Comparison of ENCODE assay signal across 8 cellular contexts in genomic region chr6:27518881-27519795, GRCh38. TPM values are rescaled to one million over a fixed set of nuclear protein-coding genes. Genes with fewer than 3 reads are reported as not detected.
DNase-seq lines count a peak whose midpoint lies in the region; ATAC-seq, FAIRE-seq and TF ChIP-seq lines count a peak whose summit lies in the region.

No MANE protein-coding gene starts in this region.

- POLR2A ChIA-PET in activated CD4-positive, alpha-beta memory T cell treated with anti-CD3 and anti-CD28 coated beads, Interleukin-2, amount 10 ng/mL, durations not matched to agents 7 days and 5 days (lab: Charles Lee), result interaction anchor here (0.6 to 2.0 kb wide), 8 partner anchors 11 to 233 kb away, joined by 3 to 8 read pairs (median 4); partner anchors contain the start of gene ZNF184
- POLR2A ChIA-PET in H1 (lab: Charles Lee; ENCODE audit: partially characterized antibody), result interaction anchor here (0.6 to 2.0 kb wide), 5 partner anchors 12 to 297 kb away, joined by 3 to 8 read pairs (median 5); a partner anchor contains a TSS

- CTCF ChIA-PET in activated CD4-positive, alpha-beta memory T cell treated with anti-CD3 and anti-CD28 coated beads, Interleukin-2, amount 10 ng/mL, durations not matched to agents 7 days and 5 days (lab: Charles Lee), result interaction anchor here (0.7 to 3.4 kb wide), 18 partner anchors 10 to 360 kb away, joined by 3 to 23 read pairs (median 4); no protein-coding TSS in a partner anchor
- CTCF ChIA-PET in H1 (lab: Charles Lee; ENCODE audit: partially characterized antibody), result interaction anchor here (0.6 to 5.0 kb wide), 40 partner anchors 8 to 1332 kb away, joined by 3 to 45 read pairs (median 4); partner anchors contain the start of gene POM121L2

- TF ChIP-seq EP300 in H1 (IDR thresholded peaks at IDR 0.05; ENCODE audit: borderline replicate concordance in 1 of 2, low read depth in 2 of 2, low read length in 2 of 2), result no peak

- H3K27me3 Mint-ChIP-seq in activated CD4-positive, alpha-beta memory T cell treated with anti-CD3 and anti-CD28 coated beads, Interleukin-2, amount 10 ng/mL, durations not matched to agents 7 days and 5 days, result peaks cover 31% of the 10 kb centered on the region
- peaks cover 12% of the 10 kb centered on the region for H3K27me3 Mint-ChIP-seq in memory B cell

- ATAC-seq in GM18907 (IDR thresholded peaks at IDR 0.05; ENCODE audit: unreplicated experiment) (peak; percentile 68), HG03439 (IDR thresholded peaks at IDR 0.05; ENCODE audit: unreplicated experiment) (peak; percentile 78), memory B cell (ENCODE audit: low read depth) (peak; percentile 73)

- TF ChIP-seq CTCF in AG10803 (conservative IDR thresholded peaks at IDR 0.05; ENCODE audit: low read length) (peak; percentile 87), H1 (IDR thresholded peaks at IDR 0.05; ENCODE audit: control extremely low read depth in 1 of 3, insufficient read depth in 1 of 3, low read depth in 1 of 3, low read length in 3 of 3) (peak; percentile 5 to 65 (median 57))

- no peaks in the 10 kb centered on the region for H3K9me3 ChIP-seq in H1 (ENCODE audit: insufficient read depth in 2 of 2, low read depth in 1 of 2, low read length in 1 of 2)

- no peaks in the 10 kb centered on the region for H3K79me2 ChIP-seq in H1 (ENCODE audit: control insufficient read depth in 1 of 2, insufficient read depth in 2 of 2, low read length in 2 of 2)

- H3K23me2 ChIP-seq in H1 (ENCODE audit: low read depth, low read length), result peaks cover 5% of the 10 kb centered on the region; the same call in 1 of the 2 replicates

- no peaks in the 10 kb centered on the region for H4K20me1 ChIP-seq in H1 (replicated peaks in 1 of 2; ENCODE audit: control insufficient read depth in 1 of 2, insufficient read depth in 2 of 2, low read length in 2 of 2)

- no peaks in the 10 kb centered on the region for H3K9me3 Mint-ChIP-seq in activated CD4-positive, alpha-beta memory T cell treated with anti-CD3 and anti-CD28 coated beads, Interleukin-2, amount 10 ng/mL, durations not matched to agents 7 days and 5 days
- H3K9me3 Mint-ChIP-seq in memory B cell, result no peaks in the 10 kb centered on the region

- 0 out of 2 replicates have a peak overlapping the region, but pooled peaks have one; percentile 92 for H2BK15ac ChIP-seq in H1 (ENCODE audit: low read length)

- H2AK5ac ChIP-seq in H1 (ENCODE audit: low read depth, low read length), result no peak overlapping the region

- no peaks in the 10 kb centered on the region for H3K79me1 ChIP-seq in H1 (ENCODE audit: low read depth, low read length)

- H3K4me3 Mint-ChIP-seq in activated CD4-positive, alpha-beta memory T cell treated with anti-CD3 and anti-CD28 coated beads, Interleukin-2, amount 10 ng/mL, durations not matched to agents 7 days and 5 days, result peak overlapping the region; percentile 82
- H3K4me3 Mint-ChIP-seq in memory B cell, result peak overlapping the region; percentile 96

- FAIRE-seq in H1 (lab: Jason Lieb, UNC), result peak; percentile 98

- no peak overlapping the region for H3K23ac ChIP-seq in H1 (ENCODE audit: insufficient read length)

- no peaks in the 10 kb centered on the region for H3K4me1 ChIP-seq in H1 (replicated peaks in 1 of 4; ENCODE audit: control insufficient read depth in 3 of 4, insufficient read depth in 4 of 4, low read length in 3 of 4)

- no peak overlapping the region for H4K91ac ChIP-seq in H1 (replicated peaks; ENCODE audit: insufficient read length, low read length)

- peak overlapping the region in 3 of 4 experiments; percentile 60 to 69 (median 68); a peak in 5 of 7 replicates for H3K9ac ChIP-seq in H1 (replicated peaks in 1 of 4; ENCODE audit: extremely low read depth in 1 of 4, low read depth in 3 of 4, low read length in 3 of 4)

- peak overlapping the region; percentile 99 for H2AFZ ChIP-seq in H1 (ENCODE audit: low read length)

- no peak overlapping the region for H4K5ac ChIP-seq in H1 (ENCODE audit: insufficient read length, low read depth, low read length)

- peaks cover 24% of the 10 kb centered on the region for H3K4me1 Mint-ChIP-seq in activated CD4-positive, alpha-beta memory T cell treated with anti-CD3 and anti-CD28 coated beads, Interleukin-2, amount 10 ng/mL, durations not matched to agents 7 days and 5 days
- peaks cover 11% of the 10 kb centered on the region for H3K4me1 Mint-ChIP-seq in memory B cell

- peak overlapping the region; percentile 90 for H3K4me3 ChIP-seq in AG10803 (ENCODE audit: low read length)
- H3K4me3 ChIP-seq in H1 (ENCODE audit: extremely low read depth in 1 of 4, insufficient read depth in 2 of 4, low read depth in 3 of 4, low read length in 4 of 4), result peak overlapping the region; percentile 75 to 99 (median 96)

- no peak overlapping the region for H2BK5ac ChIP-seq in H1 (ENCODE audit: low read depth, low read length)

- no peak overlapping the region for H3K27ac ChIP-seq in H1 (ENCODE audit: low read depth, low read length)

- no peak overlapping the region for H2BK20ac ChIP-seq in H1 (ENCODE audit: low read length)

- peak; percentile 41 to 57 for TF ChIP-seq RAD21 in H1 (IDR thresholded peaks at IDR 0.05 in 1 of 2, conservative IDR thresholded peaks at IDR 0.05 in 1 of 2; ENCODE audit: low read depth in 2 of 2, low read length in 2 of 2)

- DNase-seq in AG10803 (ENCODE audit: low read depth) (peak; percentile 87), NCI-H748 (lab: John Stamatoyannopoulos, UW; ENCODE audit: unreplicated experiment) (peak; percentile 93), H1 (ENCODE audit: low read depth in 1 of 2, low spot score in 2 of 2) (peak in 1 of 2 experiments; percentile 83), memory B cell (ENCODE audit: low spot score in 2 of 2) (peak; percentile 54 to 60)
- peak; percentile 52 for DNase-seq in activated CD4-positive, alpha-beta memory T cell treated with anti-CD3 and anti-CD28 coated beads, Interleukin-2, amount 10 ng/mL, durations not matched to agents 7 days and 5 days
- DNase-seq in stimulated activated CD8-positive, alpha-beta memory T cell treated with anti-CD3 and anti-CD28 coated beads, Interleukin-12 subunit alpha, Interleukin-12 subunit beta, amount 100 ng/mL, for 4 hours (ENCODE audit: low read depth), result peak; percentile 22

- peak overlapping the region; percentile 72 for H3K27ac Mint-ChIP-seq in activated CD4-positive, alpha-beta memory T cell treated with anti-CD3 and anti-CD28 coated beads, Interleukin-2, amount 10 ng/mL, durations not matched to agents 7 days and 5 days
- H3K27ac Mint-ChIP-seq in memory B cell, result peak overlapping the region; percentile 94

- no peak overlapping the region for H3K4ac ChIP-seq in H1 (replicated peaks; ENCODE audit: insufficient read length, low read depth, low read length)

- peaks cover 3 to 8% (median 7%) of the 10 kb centered on the region in 4 experiments; a peak in 6 of 7 replicates for H3K27me3 ChIP-seq in H1 (replicated peaks in 1 of 4; ENCODE audit: control insufficient read depth in 3 of 4, extremely low read depth in 1 of 4, insufficient read depth in 3 of 4, low read length in 3 of 4)

- H2BK12ac ChIP-seq in H1 (ENCODE audit: low read depth, low read length), result no peak overlapping the region

- no peaks in the 10 kb centered on the region for H3K36me3 ChIP-seq in H1 (ENCODE audit: control insufficient read depth in 2 of 4, insufficient read depth in 4 of 4, low read length in 3 of 4)

- H3K18ac ChIP-seq in H1 (ENCODE audit: extremely low read depth, low read length), result 0 out of 2 replicates have a peak overlapping the region, but pooled peaks have one; percentile 55

- H2BK120ac ChIP-seq in H1 (replicated peaks; ENCODE audit: low read depth, low read length), result no peak overlapping the region

- no peak overlapping the region for H3K14ac ChIP-seq in H1 (ENCODE audit: insufficient read length)

- 2% methylated on average over 42 of the region's 42 CpGs; no CpG with 5 or more reads in 1 of the 2 experiments for WGBS in H1 (ENCODE audit: extremely low coverage in 1 of 2, insufficient coverage in 1 of 2, insufficient read length in 1 of 2, insufficient replicate concordance in 2 of 2, low coverage in 1 of 2, low lambda C conversion rate in 2 of 2, missing lambda C conversion rate in 1 of 2), 2 experiments

- peak overlapping the region; percentile 8 to 57 for H3K4me2 ChIP-seq in H1 (ENCODE audit: insufficient read depth in 1 of 2, low read depth in 2 of 2, low read length in 2 of 2)

- no peaks in the 10 kb centered on the region for H3K36me3 Mint-ChIP-seq in activated CD4-positive, alpha-beta memory T cell treated with anti-CD3 and anti-CD28 coated beads, Interleukin-2, amount 10 ng/mL, durations not matched to agents 7 days and 5 days (ENCODE audit: low read depth)
- no peaks in the 10 kb centered on the region for H3K36me3 Mint-ChIP-seq in memory B cell

- H3K56ac ChIP-seq in H1 (replicated peaks; ENCODE audit: insufficient read length, low read depth, low read length), result no peak overlapping the region

- H4K8ac ChIP-seq in H1 (ENCODE audit: extremely low read depth, insufficient read depth, low read length), result no peak overlapping the region

- TF ChIP-seq POLR2A in H1 (IDR thresholded peaks at IDR 0.05; ENCODE audit: control extremely low read depth in 1 of 2, low read depth in 2 of 2, low read length in 2 of 2), result 0 out of 3 replicates have a peak, but pooled peaks of 1 of the 2 experiments have one; percentile 18

TF ChIP-seq in H1, 55 proteins besides CTCF, POLR2A, EP300 and RAD21 (continues in another document):
- no peak for TF ChIP-seq CHD1 (IDR thresholded peaks at IDR 0.05; ENCODE audit: low read depth, low read length)
- no peak for TF ChIP-seq RNF2 (IDR thresholded peaks at IDR 0.05; ENCODE audit: borderline replicate concordance, low read depth, low read length, missing control alignments, poor library complexity, severe bottlenecking)
- peak; percentile 68 for TF ChIP-seq KDM4A (IDR thresholded peaks at IDR 0.05; ENCODE audit: low read depth, low read length, severe bottlenecking)
- TF ChIP-seq HDAC2 (IDR thresholded peaks at IDR 0.05; ENCODE audit: borderline replicate concordance in 1 of 2, low read depth in 2 of 2, low read length in 2 of 2), result peak in 1 of 2 experiments; percentile 42; a peak in 1 of 4 replicates
- TF ChIP-seq MAFK (IDR thresholded peaks at IDR 0.05; ENCODE audit: low read depth, low read length), result no peak; the same call in 1 of the 2 replicates
- TF ChIP-seq TEAD4 (IDR thresholded peaks at IDR 0.05; ENCODE audit: low read depth, low read length), result peak; percentile 20; the same call in 1 of the 2 replicates

RNA-seq across cellular contexts. Expression of gene ZNF184, which starts 46.2 kb away (rescaled TPM):
- 10 to 100 TPM; 16.2 to 16.3 TPM for total RNA-seq in activated CD4-positive, alpha-beta memory T cell treated with anti-CD3 and anti-CD28 coated beads, Interleukin-2, amount 10 ng/mL, durations not matched to agents 7 days and 5 days
- total RNA-seq in H1 (2021; fragmentation: NEBNext Ultra II Directional; extraction: Animal tissue kit (Norgen Biotek cat#: 25700)), result 11.7 and 12.3 TPM in 2 replicates
- 1.1 and 1.9 TPM in 2 replicates for polyA plus RNA-seq in H1 (2011; rRNA removed)
- polyA plus RNA-seq in H1 (2011; cell fraction: cytosol; rRNA removed), result 2.4 TPM
- 1.1 TPM for polyA plus RNA-seq in H1 (2011; cell fraction: nucleus; rRNA removed)
- 3.1 to 5.6 TPM (median 3.5 TPM) in 4 replicates for polyA plus RNA-seq in H1 (2012, experiment 1 of 2)
- 0.35 TPM for polyA plus RNA-seq in H1 (2012, experiment 2 of 2)
- 8.5 TPM for polyA plus RNA-seq in H1 (2013, experiment 1 of 2)
- 8.1 TPM for polyA plus RNA-seq in H1 (2013, experiment 2 of 2)
- 6.3 and 7.7 TPM in 2 replicates for polyA minus RNA-seq in H1 (2011; rRNA and poly(A)+ RNA removed)
- polyA minus RNA-seq in H1 (2011; cell fraction: cytosol; rRNA and poly(A)+ RNA removed), result 5.1 TPM
- 11.6 TPM for polyA minus RNA-seq in H1 (2011; cell fraction: nucleus; rRNA and poly(A)+ RNA removed)
